Comparison of ENCODE assay signal across 8 cellular contexts in genomic region chr12:79934309-79935020, GRCh38. TPM values are rescaled to one million over a fixed set of nuclear protein-coding genes. Genes with fewer than 3 reads are reported as not detected.
DNase-seq lines count a peak whose midpoint lies in the region; ATAC-seq and TF ChIP-seq lines count a peak whose summit lies in the region.

No MANE protein-coding gene starts in this region.

- peak overlapping the region; percentile 99 to 100 (median 99) for H3K4me3 Mint-ChIP-seq in CD8-positive, alpha-beta memory T cell

- peak overlapping the region; percentile 75 for H3K4me3 ChIP-seq in CD8-positive, alpha-beta memory T cell (ENCODE audit: low read length)
- peak overlapping the region; percentile 82 to 96 (median 83) for H3K4me3 ChIP-seq in breast epithelium

- H3K27me3 Mint-ChIP-seq in CD8-positive, alpha-beta memory T cell, result peaks cover 0 to 3% of the 10 kb centered on the region in 2 donors

- H3K4me1 ChIP-seq in CD8-positive, alpha-beta memory T cell (ENCODE audit: insufficient read depth, low read length), result peaks cover 31% of the 10 kb centered on the region
- no peaks in the 10 kb centered on the region for H3K4me1 ChIP-seq in breast epithelium

- H3K36me3 Mint-ChIP-seq in CD8-positive, alpha-beta memory T cell, result peaks cover 0 to 22% (median 0%) of the 10 kb centered on the region in 3 donors

- DNase-seq in CD8-positive, alpha-beta memory T cell, result peak; percentile 36 to 71 (median 44)
- DNase-seq in HK-2 (ENCODE audit: unreplicated experiment), result peak; percentile 49
- DNase-seq in T-helper 1 cell, result peak; percentile 16 to 51 (median 32)
- DNase-seq in breast epithelium (ENCODE audit: low spot score in 2 of 2), result peak; percentile 64 to 66
- peak; percentile 43 for DNase-seq in iris pigment epithelial cell (ENCODE audit: low read depth)
- peak; percentile 57 for DNase-seq in stimulated activated CD4-positive, alpha-beta T cell treated with anti-CD3 and anti-CD28 coated beads, Interleukin-15, amount 100 ng/mL, for 24 hours
- no peak for DNase-seq in NCI-H128 (lab: John Stamatoyannopoulos, UW; ENCODE audit: unreplicated experiment)

- no peaks in the 10 kb centered on the region for H3K27me3 ChIP-seq in CD8-positive, alpha-beta memory T cell (ENCODE audit: insufficient read depth, low read length, poor library complexity, severe bottlenecking)
- H3K27me3 ChIP-seq in breast epithelium, result no peaks in the 10 kb centered on the region

- TF ChIP-seq POLR2A in breast epithelium (IDR thresholded peaks at IDR 0.05), result no peak

- H3K36me3 ChIP-seq in CD8-positive, alpha-beta memory T cell (ENCODE audit: insufficient read depth, low read length), result no peaks in the 10 kb centered on the region
- no peaks in the 10 kb centered on the region for H3K36me3 ChIP-seq in breast epithelium

- peak overlapping the region; percentile 85 for H3K27ac ChIP-seq in CD8-positive, alpha-beta memory T cell (ENCODE audit: low read depth, low read length)
- peak overlapping the region; percentile 97 for H3K27ac ChIP-seq in breast epithelium

- CTCF ChIA-PET in CD8-positive, alpha-beta memory T cell (lab: Charles Lee), result interaction anchor here (1.3 kb wide), 1 partner anchor 13 kb away, joined by 3 read pairs; no protein-coding TSS in a partner anchor

- ATAC-seq in GM19455 (IDR thresholded peaks at IDR 0.05; ENCODE audit: unreplicated experiment), result peak; percentile 21

- intact Hi-C loops in breast epithelium (cut with DNase I; ENCODE audit: low total_unique reads), result no loop called here

- no peaks in the 10 kb centered on the region for H3K9me3 Mint-ChIP-seq in CD8-positive, alpha-beta memory T cell

- POLR2A ChIA-PET in CD8-positive, alpha-beta memory T cell (lab: Charles Lee), result interaction anchor here (0.6 kb wide), 1 partner anchor 81 kb away, joined by 3 read pairs; no protein-coding TSS in a partner anchor

- peaks cover 41 to 55% (median 51%) of the 10 kb centered on the region in 3 donors for H3K4me1 Mint-ChIP-seq in CD8-positive, alpha-beta memory T cell

- H3K27ac Mint-ChIP-seq in CD8-positive, alpha-beta memory T cell, result peak overlapping the region; percentile 81 to 99 (median 98)

- H3K9me3 ChIP-seq in CD8-positive, alpha-beta memory T cell (ENCODE audit: low read length), result no peaks in the 10 kb centered on the region
- H3K9me3 ChIP-seq in breast epithelium, result no peaks in the 10 kb centered on the region

- no peak for TF ChIP-seq CTCF in breast epithelium (IDR thresholded peaks at IDR 0.05)

RNA-seq across cellular contexts. Expression of gene PPP1R12A, which starts 0.4 kb away (rescaled TPM):
- 10 to 100 TPM; 72.1 to 80.4 TPM for total RNA-seq in CD8-positive, alpha-beta memory T cell
- polyA plus RNA-seq in CD8-positive, alpha-beta memory T cell, result 140 TPM
- total RNA-seq in breast epithelium, result 100 to 1,000 TPM in 2 of 3 donors, 10 to 100 TPM in 1; 64.8 to 137 (median 134) TPM
